ENCODE assay signal across 17 cellular contexts in the genomic region with DNA sequence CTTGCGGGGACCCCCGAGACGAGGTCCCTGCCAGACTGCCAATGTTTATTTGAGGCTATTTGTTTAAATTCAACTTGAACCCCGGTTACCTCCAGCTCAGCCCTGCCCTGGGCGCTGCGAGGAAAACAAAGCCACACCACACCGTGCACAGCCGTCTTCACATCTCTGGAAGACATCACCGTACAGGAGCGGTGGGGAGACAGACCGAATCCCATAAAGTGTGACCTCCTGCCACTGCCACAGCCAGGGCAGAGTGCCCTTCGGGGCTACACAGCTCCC. TPM values are rescaled to one million over a fixed set of nuclear protein-coding genes. Genes with fewer than 3 reads are reported as not detected.
A peak's percentile ranks its signal among the peaks of the same experiment; 100 is the strongest.
DNase-seq lines count a peak whose midpoint lies in the region; ATAC-seq and TF ChIP-seq lines count a peak whose summit lies in the region.
"Had no signal": no experiment of that assay in that cellular context is flagged by ENCODE, and none has a peak within 500 bp of the region (broad histone marks: within the 10 kb centered on the region; RNA-seq: fewer than 3 reads in every experiment).

No MANE protein-coding gene starts in this region.

- no peaks in the 10 kb centered on the region for H3K9me3 Mint-ChIP-seq in activated B cell treated with CpG ODN at 0.5 μM for 24 hours

- peak overlapping the region; percentile 90 for H3K27ac Mint-ChIP-seq in activated B cell treated with CpG ODN at 0.5 μM for 24 hours

- H3K4me3 Mint-ChIP-seq in activated B cell treated with CpG ODN at 0.5 μM for 24 hours: no peak overlapping the region

- CTCF ChIA-PET in activated B cell treated with CpG ODN at 0.5 μM for 24 hours (lab: Charles Lee): no interaction called here

- H3K4me3 ChIP-seq in BLaER1 (no peak overlapping the region), lower lobe of right lung (no peak overlapping the region), BE2C (ENCODE audit: low read depth, low read length) (no peak overlapping the region)
- H3K4me3 ChIP-seq: A549, SJCRH30 had no signal

- H3K4me2 ChIP-seq in BLaER1: peak overlapping the region; percentile 98
- H3K4me2 ChIP-seq: A549 had no signal

- no peaks in the 10 kb centered on the region for H3K27me3 Mint-ChIP-seq in activated B cell treated with CpG ODN at 0.5 μM for 24 hours

- H3K4me1 Mint-ChIP-seq in activated B cell treated with CpG ODN at 0.5 μM for 24 hours: peaks cover 39% of the 10 kb centered on the region

- H3K9me3 ChIP-seq in BLaER1: no peaks in the 10 kb centered on the region
- H3K9me3 ChIP-seq in lower lobe of right lung: no peaks in the 10 kb centered on the region
- no peaks in the 10 kb centered on the region for H3K9me3 ChIP-seq in BE2C
- H3K9me3 ChIP-seq: A549, SJCRH30 had no signal

- DNase-seq in activated B cell treated with CpG ODN at 0.5 μM for 24 hours (no peak), lower lobe of right lung (peak; percentile 20), posterior vena cava (ENCODE audit: low spot score) (peak; percentile 58), OCI-M1 (lab: John Stamatoyannopoulos, UW) (no peak), hepatic stellate cell (ENCODE audit: low spot score) (no peak), BE2C (no peak), HuH-7 (ENCODE audit: low spot score) (no peak)
- DNase-seq: GOT3, NCI-H1105, NCI-H1694, NCI-H510A treated with DMSO at 0.1 percent for 48 hours, PC-3, RPMI8226, SJCRH30 had no signal

- POLR2A ChIA-PET in activated B cell treated with CpG ODN at 0.5 μM for 24 hours (lab: Charles Lee): interaction anchor here (1.2 to 3.2 kb wide), 2 partner anchors 14 kb away, joined by 3 to 26 read pairs; no protein-coding TSS in a partner anchor

- H3K27ac ChIP-seq in BLaER1 (peak overlapping the region; percentile 87), lower lobe of right lung (no peak overlapping the region)
- H3K27ac ChIP-seq: A549, C4-2B, SJCRH30 had no signal

- ATAC-seq in activated B cell treated with CpG ODN at 0.5 μM for 24 hours (ENCODE audit: low read depth) (no peak), lower lobe of right lung (no peak)
- ATAC-seq: A549, PC-3 had no signal

- H3K9ac ChIP-seq in BLaER1: 0 out of 2 replicates have a peak overlapping the region, but pooled peaks have one; percentile 70

- H3K4me1 ChIP-seq in BLaER1 (peaks cover 65% of the 10 kb centered on the region), lower lobe of right lung (peaks cover 31% of the 10 kb centered on the region), BE2C (no peaks in the 10 kb centered on the region)
- H3K4me1 ChIP-seq: A549 had no signal

- no peak for TF ChIP-seq CTCF in activated B cell treated with CpG ODN at 0.5 μM for 24 hours (IDR thresholded peaks at IDR 0.05)
- no peak for TF ChIP-seq CTCF in lower lobe of right lung (IDR thresholded peaks at IDR 0.05)
- no peak for TF ChIP-seq CTCF in BE2C (IDR thresholded peaks at IDR 0.05; ENCODE audit: low read depth, low read length)

- intact Hi-C loops in activated B cell treated with CpG ODN at 0.5 μM for 24 hours (cut with micrococcal nuclease) (loop anchor here (5.0 kb wide), 1 partner anchor 35 kb away; no protein-coding TSS in a partner anchor), lower lobe of right lung (cut with DNase I) (no loop called here), posterior vena cava (cut with DNase I) (no loop called here)

- H3K36me3 Mint-ChIP-seq in activated B cell treated with CpG ODN at 0.5 μM for 24 hours (ENCODE audit: low read depth): peaks cover 5% of the 10 kb centered on the region

- H3K27me3 ChIP-seq in BLaER1: no peaks in the 10 kb centered on the region
- no peaks in the 10 kb centered on the region for H3K27me3 ChIP-seq in lower lobe of right lung (ENCODE audit: low read depth)
- no peaks in the 10 kb centered on the region for H3K27me3 ChIP-seq in BE2C
- H3K27me3 ChIP-seq: SJCRH30 had no signal

- H3K36me3 ChIP-seq in BLaER1: no peaks in the 10 kb centered on the region
- peaks cover 5% of the 10 kb centered on the region for H3K36me3 ChIP-seq in lower lobe of right lung
- no peaks in the 10 kb centered on the region for H3K36me3 ChIP-seq in BE2C
- H3K36me3 ChIP-seq: SJCRH30 had no signal

- H4K20me1 ChIP-seq in BLaER1: no peaks in the 10 kb centered on the region

RNA-seq across cellular contexts. Expression of a gene that starts 40.0 kb away (rescaled TPM):
- total RNA-seq in activated B cell treated with CpG ODN at 0.5 μM for 24 hours (19.7 TPM in 2 replicates), lower lobe of right lung (35.4 TPM), posterior vena cava (10 to 100 TPM; 91.8 to 94.2 TPM)
- 2.4 TPM for polyA plus RNA-seq in BE2C (2012; ENCODE audit: insufficient read depth, insufficient read length, low read depth)

Comparison
In these comparisons a context has a peak if more than half of its experiments do, and no peak if none do; other contexts are left out.
1. DNase-seq: peak in lower lobe of right lung (single experiment) and posterior vena cava (single experiment); none in activated B cell treated with CpG ODN at 0.5 μM for 24 hours (single experiment), OCI-M1 (single experiment), hepatic stellate cell (single experiment), BE2C (single experiment) and HuH-7 (single experiment).